16 cellular contexts compared by ENCODE assay signal in the genomic region with DNA sequence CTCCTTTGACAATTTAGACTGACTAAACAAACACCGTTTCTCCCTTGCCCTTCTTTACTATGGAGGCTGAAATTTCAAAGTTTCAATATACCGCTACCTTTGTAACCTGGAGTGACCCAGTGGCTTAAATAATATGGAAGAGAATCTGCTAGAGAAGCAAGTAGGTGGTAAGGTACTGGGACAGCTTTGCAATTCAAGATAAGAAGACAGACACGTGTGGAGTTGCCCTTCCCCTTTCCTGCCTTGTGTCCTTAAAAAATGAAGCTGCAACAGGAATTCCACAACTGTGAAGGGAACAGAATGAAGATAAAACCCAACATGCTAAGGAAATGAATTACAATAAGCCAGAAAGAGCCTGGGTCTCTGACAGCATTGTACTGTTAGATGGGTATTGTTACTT. TPM values are rescaled to one million over a fixed set of nuclear protein-coding genes. Genes with fewer than 3 reads are reported as not detected.
A peak's percentile ranks its signal among the peaks of the same experiment; 100 is the strongest.
DNase-seq lines count a peak whose midpoint lies in the region; ATAC-seq and TF ChIP-seq lines count a peak whose summit lies in the region.
"Had no signal": no experiment of that assay in that cellular context is flagged by ENCODE, and none has a peak within 500 bp of the region (broad histone marks: within the 10 kb centered on the region; RNA-seq: fewer than 3 reads in every experiment).

No MANE protein-coding gene starts in this region.

- peaks cover 30% of the 10 kb centered on the region for H3K79me2 ChIP-seq in smooth muscle cell (ENCODE audit: low read depth)

- no peak overlapping the region for H3K4me3 Mint-ChIP-seq in endothelial cell (ENCODE audit: unreplicated experiment)
- H3K4me3 Mint-ChIP-seq: B cell had no signal

- peak overlapping the region; percentile 66 for H3K4me2 ChIP-seq in smooth muscle cell

- H3K36me3 Mint-ChIP-seq in endothelial cell (ENCODE audit: low read depth, unreplicated experiment): no peaks in the 10 kb centered on the region

- H3K4me3 ChIP-seq in left ventricle myocardium inferior: no peak overlapping the region
- no peak overlapping the region for H3K4me3 ChIP-seq in right atrium auricular region
- no peak overlapping the region for H3K4me3 ChIP-seq in smooth muscle cell
- H3K4me3 ChIP-seq: SJCRH30 had no signal

- H3K9me3 Mint-ChIP-seq in endothelial cell (ENCODE audit: unreplicated experiment): no peaks in the 10 kb centered on the region

- H4K20me1 ChIP-seq in smooth muscle cell (ENCODE audit: low read depth): no peaks in the 10 kb centered on the region

- 60% methylated on average over 3 of the region's 3 CpGs for WGBS in smooth muscle cell (ENCODE audit: low lambda C conversion rate)

- intact Hi-C loops in left ventricle myocardium inferior (cut with micrococcal nuclease): no loop called here

- ATAC-seq in GM21825 (IDR thresholded peaks at IDR 0.05; ENCODE audit: unreplicated experiment): no peak

- H3K9ac ChIP-seq in smooth muscle cell (ENCODE audit: low read depth): peak overlapping the region; percentile 32

- TF ChIP-seq CTCF in left ventricle myocardium inferior (IDR thresholded peaks at IDR 0.05; ENCODE audit: borderline replicate concordance): no peak
- no peak for TF ChIP-seq CTCF in right atrium auricular region (IDR thresholded peaks at IDR 0.05)
- TF ChIP-seq CTCF in endothelial cell (IDR thresholded peaks at IDR 0.05; ENCODE audit: unreplicated experiment): no peak
- TF ChIP-seq CTCF in smooth muscle cell (IDR thresholded peaks at IDR 0.05; ENCODE audit: borderline replicate concordance, insufficient read depth, poor library complexity, severe bottlenecking): no peak

- no peaks in the 10 kb centered on the region for H3K27me3 ChIP-seq in left ventricle myocardium inferior (ENCODE audit: low read depth)
- H3K27me3 ChIP-seq in right atrium auricular region: no peaks in the 10 kb centered on the region
- no peaks in the 10 kb centered on the region for H3K27me3 ChIP-seq in smooth muscle cell (ENCODE audit: low read depth)
- H3K27me3 ChIP-seq: SJCRH30 had no signal

- no peaks in the 10 kb centered on the region for H3K27me3 Mint-ChIP-seq in endothelial cell (ENCODE audit: unreplicated experiment)
- H3K27me3 Mint-ChIP-seq: B cell had no signal

- peaks cover 17% of the 10 kb centered on the region for H3F3A ChIP-seq in smooth muscle cell (ENCODE audit: low read depth)

- H2AFZ ChIP-seq in smooth muscle cell (ENCODE audit: low read depth): no peak overlapping the region

- H3K4me1 ChIP-seq in left ventricle myocardium inferior (peaks cover 84% of the 10 kb centered on the region), right atrium auricular region (peaks cover 0 to 35% of the 10 kb centered on the region in 2 donors), smooth muscle cell (ENCODE audit: low read depth) (peaks cover 56% of the 10 kb centered on the region)

- peaks cover 19% of the 10 kb centered on the region for H3K4me1 Mint-ChIP-seq in endothelial cell (ENCODE audit: unreplicated experiment)

- DNase-seq in left ventricle myocardium inferior (no peak), right atrium auricular region (ENCODE audit: low spot score) (no peak), NCI-H69 (lab: John Stamatoyannopoulos, UW) (peak; percentile 8), endothelial cell (ENCODE audit: low spot score) (no peak), smooth muscle cell (lab: John Stamatoyannopoulos, UW; ENCODE audit: unreplicated experiment) (no peak), NCI-H2107 treated with DMSO at 0.1 percent for 48 hours (lab: John Stamatoyannopoulos, UW; ENCODE audit: unreplicated experiment) (no peak)
- DNase-seq in activated CD4-positive, CD25-positive, alpha-beta regulatory T cell treated with anti-CD3 and anti-CD28 coated beads, Interleukin-2, amount 50 U/mL, for 72 hours: no peak
- DNase-seq: DMS153, EL, H7, NCI-H1417 treated with DMSO at 0.1 percent for 48 hours, NCI-H2029 treated with DMSO at 0.1 percent for 48 hours, RPMI8226, SJCRH30 had no signal

- peak overlapping the region; percentile 37 for H3K27ac Mint-ChIP-seq in endothelial cell (ENCODE audit: unreplicated experiment)
- H3K27ac Mint-ChIP-seq: B cell had no signal

- H3K9me3 ChIP-seq in left ventricle myocardium inferior (replicated peaks) (no peaks in the 10 kb centered on the region), right atrium auricular region (no peaks in the 10 kb centered on the region), smooth muscle cell (replicated peaks; ENCODE audit: low read depth) (no peaks in the 10 kb centered on the region)
- H3K9me3 ChIP-seq: SJCRH30 had no signal

- H3K27ac ChIP-seq in left ventricle myocardium inferior (replicated peaks) (peak overlapping the region; percentile 77), right atrium auricular region (peak overlapping the region in 1 of 2 donors; percentile 4), smooth muscle cell (ENCODE audit: low read depth) (peak overlapping the region; percentile 83)
- H3K27ac ChIP-seq: SJCRH30 had no signal

- peaks cover 25% of the 10 kb centered on the region for H3K36me3 ChIP-seq in left ventricle myocardium inferior
- peaks cover 8% of the 10 kb centered on the region for H3K36me3 ChIP-seq in right atrium auricular region
- no peaks in the 10 kb centered on the region for H3K36me3 ChIP-seq in smooth muscle cell (ENCODE audit: low read depth)

RNA-seq across cellular contexts. Expression of a gene that starts 26.4 kb away (rescaled TPM):
- 46.7 TPM for total RNA-seq in left ventricle myocardium inferior
- 10 to 100 TPM; 24.6 to 27.3 TPM for total RNA-seq in right atrium auricular region
- 62.0 TPM for total RNA-seq in endothelial cell (ENCODE audit: unreplicated experiment)
- total RNA-seq in smooth muscle cell: 38.0 and 38.9 TPM in 2 replicates
- polyA plus RNA-seq in smooth muscle cell: 13.9 and 18.3 TPM in 2 replicates
